Comparison of ENCODE assay signal across 37 cellular contexts in the genomic region with DNA sequence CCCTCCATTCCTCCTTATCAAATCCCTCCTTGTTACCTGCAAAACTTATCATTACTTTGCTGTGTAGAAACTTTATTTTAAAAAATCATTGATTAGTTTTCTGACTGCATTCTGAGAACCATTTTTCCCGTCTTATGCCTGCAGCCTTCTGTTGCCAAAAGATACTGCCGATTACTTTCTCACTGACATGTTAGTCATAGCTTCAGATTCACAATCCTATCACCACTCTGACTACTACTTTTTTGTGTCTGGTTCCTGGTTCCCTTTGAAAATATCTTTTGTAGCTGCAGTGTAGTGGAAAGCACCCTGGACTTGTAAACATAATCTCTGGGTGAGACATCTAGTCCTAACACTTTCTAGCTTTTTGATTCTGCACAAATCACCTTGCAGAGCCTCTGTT.
"Had no signal": no experiment of that assay in that cellular context is flagged by ENCODE, and none has a peak within 500 bp of the region (broad histone marks: within the 10 kb centered on the region; RNA-seq: fewer than 3 reads in every experiment).

No MANE protein-coding gene starts in this region.

- H3K9me3 Mint-ChIP-seq: activated CD4-positive, alpha-beta memory T cell treated with anti-CD3 and anti-CD28 coated beads, Interleukin-2, amount 10 ng/mL, durations not matched to agents 7 days and 5 days; activated naive CD4-positive, alpha-beta T cell treated with anti-CD3 and anti-CD28 coated beads, Interleukin-2, amount 10 ng/mL, durations not matched to agents 7 days and 5 days had no signal

- H3K36me3 ChIP-seq: WERI-Rb-1 had no signal

- H3K4me3 Mint-ChIP-seq: activated CD4-positive, alpha-beta memory T cell treated with anti-CD3 and anti-CD28 coated beads, Interleukin-2, amount 10 ng/mL, durations not matched to agents 7 days and 5 days; activated CD8-positive, alpha-beta memory T cell treated with anti-CD3 and anti-CD28 coated beads, Interleukin-2, amount 10 ng/mL, durations not matched to agents 7 days and 5 days; activated naive CD4-positive, alpha-beta T cell treated with anti-CD3 and anti-CD28 coated beads, Interleukin-2, amount 10 ng/mL, durations not matched to agents 7 days and 5 days; activated naive CD8-positive, alpha-beta T cell had no signal

- ATAC-seq: activated CD8-positive, alpha-beta memory T cell treated with anti-CD3 and anti-CD28 coated beads, Interleukin-2, amount 10 ng/mL, durations not matched to agents 7 days and 5 days; body of pancreas; PC-3; Right ventricle myocardium inferior had no signal

- H3K36me3 Mint-ChIP-seq: activated naive CD4-positive, alpha-beta T cell treated with anti-CD3 and anti-CD28 coated beads, Interleukin-2, amount 10 ng/mL, durations not matched to agents 7 days and 5 days had no signal

- H3K27ac Mint-ChIP-seq: activated CD4-positive, alpha-beta memory T cell treated with anti-CD3 and anti-CD28 coated beads, Interleukin-2, amount 10 ng/mL, durations not matched to agents 7 days and 5 days; activated CD8-positive, alpha-beta memory T cell treated with anti-CD3 and anti-CD28 coated beads, Interleukin-2, amount 10 ng/mL, durations not matched to agents 7 days and 5 days; activated naive CD4-positive, alpha-beta T cell treated with anti-CD3 and anti-CD28 coated beads, Interleukin-2, amount 10 ng/mL, durations not matched to agents 7 days and 5 days; activated naive CD8-positive, alpha-beta T cell had no signal

- H3K9me3 ChIP-seq: body of pancreas had no signal

- H3K27ac ChIP-seq: body of pancreas, RWPE1, WERI-Rb-1 had no signal

- H3K4me3 ChIP-seq: body of pancreas had no signal

- H3K27me3 ChIP-seq: body of pancreas had no signal

- FAIRE-seq: bronchial epithelial cell, RCC 7860 had no signal

- H3K27me3 Mint-ChIP-seq: activated CD4-positive, alpha-beta memory T cell treated with anti-CD3 and anti-CD28 coated beads, Interleukin-2, amount 10 ng/mL, durations not matched to agents 7 days and 5 days; activated CD8-positive, alpha-beta memory T cell treated with anti-CD3 and anti-CD28 coated beads, Interleukin-2, amount 10 ng/mL, durations not matched to agents 7 days and 5 days; activated naive CD4-positive, alpha-beta T cell treated with anti-CD3 and anti-CD28 coated beads, Interleukin-2, amount 10 ng/mL, durations not matched to agents 7 days and 5 days; activated naive CD8-positive, alpha-beta T cell had no signal

- H3K4me1 ChIP-seq: body of pancreas had no signal

- DNase-seq: activated CD4-positive, alpha-beta memory T cell treated with anti-CD3 and anti-CD28 coated beads, Interleukin-2, amount 10 ng/mL, durations not matched to agents 7 days and 5 days; activated CD4-positive, alpha-beta T cell treated with anti-CD3 and anti-CD28 coated beads for 1 hour; activated CD4-positive, alpha-beta T cell treated with anti-CD3 and anti-CD28 coated beads for 48 hours; activated CD4-positive, CD25-positive, alpha-beta regulatory T cell; activated CD8-positive, alpha-beta memory T cell treated with anti-CD3 and anti-CD28 coated beads for 24 hours; activated CD8-positive, alpha-beta memory T cell treated with anti-CD3 and anti-CD28 coated beads, Interleukin-2, amount 10 ng/mL, durations not matched to agents 7 days and 5 days; activated CD8-positive, alpha-beta memory T cell treated with anti-CD3 and anti-CD28 coated beads, Interleukin-2, amount 50 U/mL, for 48 hours; activated effector memory CD4-positive, alpha-beta T cell treated with Interleukin-2 at 50 U/mL for 16 hours; activated naive CD4-positive, alpha-beta T cell treated with anti-CD3 and anti-CD28 coated beads, Interleukin-2, amount 10 ng/mL, durations not matched to agents 7 days and 5 days; activated T-cell treated with anti-CD3 and anti-CD28 coated beads, Interleukin-2, amount 50 U/mL, for 48 hours; amniotic stem cell; aorta; body of pancreas; central memory CD4-positive, alpha-beta T cell; NCI-H1092 treated with DMSO at 0.1 percent for 48 hours; NCI-H1417; NCI-H146; NCI-H187; NCI-H2029 treated with DMSO at 0.1 percent for 48 hours; NCI-H2107; NCI-H2171; NCI-H510A; NCI-H526; NCI-H748 treated with DMSO at 0.1 percent for 48 hours; NK-92 treated with Interleukin-12 subunit alpha and Interleukin-12 subunit beta, amount 100 ng/mL, for 24 hours; PC-3; SIG-M5; SW 1271; T-helper 1 cell; T-helper 2 cell; T-helper 9 cell; WERI-Rb-1 had no signal
